Comparison of ENCODE assay signal across 1 cellular context in the genomic region with DNA sequence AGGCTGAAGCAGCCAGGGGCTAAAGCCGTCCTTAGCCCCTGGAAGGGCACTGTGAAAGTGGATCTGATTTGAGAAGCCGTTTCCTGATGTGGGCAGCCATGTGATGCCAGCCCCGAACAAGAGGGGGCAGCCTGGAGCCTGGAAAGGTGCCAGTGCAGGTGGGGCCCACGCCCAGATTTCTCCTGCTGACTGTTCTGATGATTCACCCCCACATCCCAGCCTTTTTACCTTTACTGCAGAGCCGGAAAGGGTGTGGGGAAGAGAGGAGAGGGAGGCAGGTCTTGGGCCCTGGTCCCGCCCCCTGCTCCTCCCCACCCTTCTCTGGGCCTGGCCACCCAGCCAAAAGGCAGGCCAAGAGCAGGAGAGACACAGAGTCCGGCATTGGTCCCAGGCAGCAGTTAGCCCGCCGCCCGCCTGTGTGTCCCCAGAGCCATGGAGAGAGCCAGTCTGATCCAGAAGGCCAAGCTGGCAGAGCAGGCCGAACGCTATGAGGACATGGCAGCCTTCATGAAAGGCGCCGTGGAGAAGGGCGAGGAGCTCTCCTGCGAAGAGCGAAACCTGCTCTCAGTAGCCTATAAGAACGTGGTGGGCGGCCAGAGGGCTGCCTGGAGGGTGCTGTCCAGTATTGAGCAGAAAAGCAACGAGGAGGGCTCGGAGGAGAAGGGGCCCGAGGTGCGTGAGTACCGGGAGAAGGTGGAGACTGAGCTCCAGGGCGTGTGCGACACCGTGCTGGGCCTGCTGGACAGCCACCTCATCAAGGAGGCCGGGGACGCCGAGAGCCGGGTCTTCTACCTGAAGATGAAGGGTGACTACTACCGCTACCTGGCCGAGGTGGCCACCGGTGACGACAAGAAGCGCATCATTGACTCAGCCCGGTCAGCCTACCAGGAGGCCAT.
TF ChIP-seq lines count a peak whose summit lies in the region.

A gene (plus strand): TSS at position 369 of the 896 bp plus-strand sequence. CDS start 64 bp downstream, at position 433.

TF ChIP-seq in K562, 482 proteins besides CTCF, POLR2A, EP300 and RAD21 (continues in another document):
- TF ChIP-seq, protein P1, sequence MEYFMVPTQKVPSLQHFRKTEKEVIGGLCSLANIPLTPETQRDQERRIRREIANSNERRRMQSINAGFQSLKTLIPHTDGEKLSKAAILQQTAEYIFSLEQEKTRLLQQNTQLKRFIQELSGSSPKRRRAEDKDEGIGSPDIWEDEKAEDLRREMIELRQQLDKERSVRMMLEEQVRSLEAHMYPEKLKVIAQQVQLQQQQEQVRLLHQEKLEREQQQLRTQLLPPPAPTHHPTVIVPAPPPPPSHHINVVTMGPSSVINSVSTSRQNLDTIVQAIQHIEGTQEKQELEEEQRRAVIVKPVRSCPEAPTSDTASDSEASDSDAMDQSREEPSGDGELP (CRISPR knock-in tag; IDR thresholded peaks at IDR 0.05; ENCODE audit: borderline replicate concordance), result peak; percentile 85
- peak; percentile 57; the same call in 1 of the 2 replicates for TF ChIP-seq EGR1 (conservative IDR thresholded peaks at IDR 0.05)
- TF ChIP-seq FOSL1 (tag; conservative IDR thresholded peaks at IDR 0.05), result peak; percentile 87
- TF ChIP-seq, protein P2, sequence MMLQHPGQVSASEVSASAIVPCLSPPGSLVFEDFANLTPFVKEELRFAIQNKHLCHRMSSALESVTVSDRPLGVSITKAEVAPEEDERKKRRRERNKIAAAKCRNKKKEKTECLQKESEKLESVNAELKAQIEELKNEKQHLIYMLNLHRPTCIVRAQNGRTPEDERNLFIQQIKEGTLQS (IDR thresholded peaks at IDR 0.05), result peak; percentile 78
- TF ChIP-seq, protein P2 (CRISPR knock-in tag; conservative IDR thresholded peaks at IDR 0.05), result no peak
- peak; percentile 61 for TF ChIP-seq RBFOX2 (IDR thresholded peaks at IDR 0.05; ENCODE audit: low read depth, low read length)
- peak; percentile 63 for TF ChIP-seq POLR2G (IDR thresholded peaks at IDR 0.05; ENCODE audit: low read depth, low read length)
- peak; percentile 61; the same call in 1 of the 2 replicates for TF ChIP-seq ZC3H4 (CRISPR knock-in tag; IDR thresholded peaks at IDR 0.05; ENCODE audit: borderline replicate concordance)
- TF ChIP-seq SMARCE1 (IDR thresholded peaks at IDR 0.05), result 0 out of 2 replicates have a peak, but pooled peaks have one; percentile 30
- TF ChIP-seq DPF2 (IDR thresholded peaks at IDR 0.05), result peak; percentile 67
- TF ChIP-seq SRSF3 (IDR thresholded peaks at IDR 0.05; ENCODE audit: insufficient read depth, low read length), result no peak
- peak; percentile 83 for TF ChIP-seq JUN (IDR thresholded peaks at IDR 0.05; ENCODE audit: borderline replicate concordance, low read depth, low read length)
- TF ChIP-seq JUN (CRISPR knock-in tag; IDR thresholded peaks at IDR 0.05; ENCODE audit: borderline replicate concordance), result no peak
- no peak for TF ChIP-seq TEAD2 (tag; IDR thresholded peaks at IDR 0.05)
- peak; percentile 32; the same call in 1 of the 2 replicates for TF ChIP-seq CBFA2T2 (conservative IDR thresholded peaks at IDR 0.05)
- TF ChIP-seq, protein P3, sequence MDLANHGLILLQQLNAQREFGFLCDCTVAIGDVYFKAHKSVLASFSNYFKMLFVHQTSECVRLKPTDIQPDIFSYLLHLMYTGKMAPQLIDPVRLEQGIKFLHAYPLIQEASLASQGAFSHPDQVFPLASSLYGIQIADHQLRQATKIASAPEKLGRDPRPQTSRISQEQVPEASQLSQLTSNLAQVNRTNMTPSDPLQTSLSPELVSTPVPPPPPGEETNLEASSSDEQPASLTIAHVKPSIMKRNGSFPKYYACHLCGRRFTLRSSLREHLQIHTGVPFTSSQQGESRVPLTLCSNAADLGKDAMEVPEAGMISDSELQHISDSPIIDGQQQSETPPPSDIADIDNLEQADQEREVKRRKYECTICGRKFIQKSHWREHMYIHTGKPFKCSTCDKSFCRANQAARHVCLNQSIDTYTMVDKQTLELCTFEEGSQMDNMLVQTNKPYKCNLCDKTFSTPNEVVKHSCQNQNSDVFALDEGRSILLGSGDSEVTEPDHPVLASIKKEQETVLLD (IDR thresholded peaks at IDR 0.05), result peak; percentile 42; the same call in 1 of the 2 replicates
- peak; percentile 99 for TF ChIP-seq NFIC (IDR thresholded peaks at IDR 0.05)
- TF ChIP-seq MYBL2 (IDR thresholded peaks at IDR 0.05; ENCODE audit: low read depth), result no peak
- TF ChIP-seq MYBL2 (CRISPR knock-in tag; IDR thresholded peaks at IDR 0.05; ENCODE audit: borderline replicate concordance), result no peak
- peak; percentile 94 for TF ChIP-seq CTBP1 (IDR thresholded peaks at IDR 0.05; ENCODE audit: borderline replicate concordance)
- TF ChIP-seq ZFX (CRISPR knock-in tag; IDR thresholded peaks at IDR 0.05), result peak; percentile 40
- TF ChIP-seq, protein P4, sequence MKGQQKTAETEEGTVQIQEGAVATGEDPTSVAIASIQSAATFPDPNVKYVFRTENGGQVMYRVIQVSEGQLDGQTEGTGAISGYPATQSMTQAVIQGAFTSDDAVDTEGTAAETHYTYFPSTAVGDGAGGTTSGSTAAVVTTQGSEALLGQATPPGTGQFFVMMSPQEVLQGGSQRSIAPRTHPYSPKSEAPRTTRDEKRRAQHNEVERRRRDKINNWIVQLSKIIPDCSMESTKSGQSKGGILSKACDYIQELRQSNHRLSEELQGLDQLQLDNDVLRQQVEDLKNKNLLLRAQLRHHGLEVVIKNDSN (CRISPR knock-in tag; IDR thresholded peaks at IDR 0.05), result 0 out of 2 replicates have a peak, but pooled peaks have one; percentile 45
- TF ChIP-seq, protein P5, sequence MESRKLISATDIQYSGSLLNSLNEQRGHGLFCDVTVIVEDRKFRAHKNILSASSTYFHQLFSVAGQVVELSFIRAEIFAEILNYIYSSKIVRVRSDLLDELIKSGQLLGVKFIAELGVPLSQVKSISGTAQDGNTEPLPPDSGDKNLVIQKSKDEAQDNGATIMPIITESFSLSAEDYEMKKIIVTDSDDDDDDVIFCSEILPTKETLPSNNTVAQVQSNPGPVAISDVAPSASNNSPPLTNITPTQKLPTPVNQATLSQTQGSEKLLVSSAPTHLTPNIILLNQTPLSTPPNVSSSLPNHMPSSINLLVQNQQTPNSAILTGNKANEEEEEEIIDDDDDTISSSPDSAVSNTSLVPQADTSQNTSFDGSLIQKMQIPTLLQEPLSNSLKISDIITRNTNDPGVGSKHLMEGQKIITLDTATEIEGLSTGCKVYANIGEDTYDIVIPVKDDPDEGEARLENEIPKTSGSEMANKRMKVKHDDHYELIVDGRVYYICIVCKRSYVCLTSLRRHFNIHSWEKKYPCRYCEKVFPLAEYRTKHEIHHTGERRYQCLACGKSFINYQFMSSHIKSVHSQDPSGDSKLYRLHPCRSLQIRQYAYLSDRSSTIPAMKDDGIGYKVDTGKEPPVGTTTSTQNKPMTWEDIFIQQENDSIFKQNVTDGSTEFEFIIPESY (CRISPR knock-in tag; IDR thresholded peaks at IDR 0.05), result peak; percentile 22; the same call in 1 of the 2 replicates
- TF ChIP-seq HDAC2 (IDR thresholded peaks at IDR 0.05), result peak; percentile 54; the same call in 1 of the 2 replicates
- peak; percentile 49; the same call in 1 of the 2 replicates for TF ChIP-seq CBFA2T3 (IDR thresholded peaks at IDR 0.05)
- TF ChIP-seq RCOR1 (IDR thresholded peaks at IDR 0.05; ENCODE audit: borderline replicate concordance in 1 of 2, low read depth in 2 of 2, low read length in 2 of 2), result peak in 1 of 2 experiments; percentile 94; a peak in 3 of 4 replicates
- 0 out of 2 replicates have a peak, but pooled peaks have one; percentile 24 for TF ChIP-seq LCOR (CRISPR knock-in tag; IDR thresholded peaks at IDR 0.05)
- no peak for TF ChIP-seq ATF1 (CRISPR knock-in tag; IDR thresholded peaks at IDR 0.05)
- no peak for TF ChIP-seq ATF1 (tag; IDR thresholded peaks at IDR 0.05)
- peak; percentile 21; the same call in 1 of the 2 replicates for TF ChIP-seq GABPB1 (CRISPR knock-in tag; IDR thresholded peaks at IDR 0.05)
- peak; percentile 67; the same call in 1 of the 2 replicates for TF ChIP-seq POLR2AphosphoS5 (IDR thresholded peaks at IDR 0.05; ENCODE audit: control insufficient read depth, insufficient read depth, low read depth, low read length)
- TF ChIP-seq MED1 (CRISPR knock-in tag; IDR thresholded peaks at IDR 0.05; ENCODE audit: borderline replicate concordance), result 0 out of 2 replicates have a peak, but pooled peaks have one; percentile 37
- peak; percentile 75 to 80; a peak in 3 of 4 replicates for TF ChIP-seq KDM1A (IDR thresholded peaks at IDR 0.05)
- TF ChIP-seq FOXA3 (CRISPR knock-in tag; conservative IDR thresholded peaks at IDR 0.05 in 1 of 2, IDR thresholded peaks at IDR 0.05 in 1 of 2), result 0 out of 4 replicates have a peak, but pooled peaks of 1 of the 2 experiments have one; percentile 46
- TF ChIP-seq SMAD1 (IDR thresholded peaks at IDR 0.05; ENCODE audit: low read depth, low read length, partially characterized antibody), result peak; percentile 79
- TF ChIP-seq YY1 (IDR thresholded peaks at IDR 0.05; ENCODE audit: borderline replicate concordance in 1 of 3, control insufficient read depth in 1 of 3, extremely low read depth in 1 of 3, insufficient read depth in 3 of 3, insufficient read length in 1 of 3, insufficient replicate concordance in 2 of 3, low read depth in 1 of 3, low read length in 2 of 3), result peak in 1 of 3 experiments; percentile 32
- 0 out of 2 replicates have a peak, but pooled peaks have one; percentile 7 for TF ChIP-seq BHLHE40 (IDR thresholded peaks at IDR 0.05; ENCODE audit: low read length)
- TF ChIP-seq, protein P6, sequence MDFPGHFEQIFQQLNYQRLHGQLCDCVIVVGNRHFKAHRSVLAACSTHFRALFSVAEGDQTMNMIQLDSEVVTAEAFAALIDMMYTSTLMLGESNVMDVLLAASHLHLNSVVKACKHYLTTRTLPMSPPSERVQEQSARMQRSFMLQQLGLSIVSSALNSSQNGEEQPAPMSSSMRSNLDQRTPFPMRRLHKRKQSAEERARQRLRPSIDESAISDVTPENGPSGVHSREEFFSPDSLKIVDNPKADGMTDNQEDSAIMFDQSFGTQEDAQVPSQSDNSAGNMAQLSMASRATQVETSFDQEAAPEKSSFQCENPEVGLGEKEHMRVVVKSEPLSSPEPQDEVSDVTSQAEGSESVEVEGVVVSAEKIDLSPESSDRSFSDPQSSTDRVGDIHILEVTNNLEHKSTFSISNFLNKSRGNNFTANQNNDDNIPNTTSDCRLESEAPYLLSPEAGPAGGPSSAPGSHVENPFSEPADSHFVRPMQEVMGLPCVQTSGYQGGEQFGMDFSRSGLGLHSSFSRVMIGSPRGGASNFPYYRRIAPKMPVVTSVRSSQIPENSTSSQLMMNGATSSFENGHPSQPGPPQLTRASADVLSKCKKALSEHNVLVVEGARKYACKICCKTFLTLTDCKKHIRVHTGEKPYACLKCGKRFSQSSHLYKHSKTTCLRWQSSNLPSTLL (IDR thresholded peaks at IDR 0.05), result no peak
- TF ChIP-seq DACH1 (IDR thresholded peaks at IDR 0.05; ENCODE audit: partially characterized antibody), result peak; percentile 9
- TF ChIP-seq, protein P7, sequence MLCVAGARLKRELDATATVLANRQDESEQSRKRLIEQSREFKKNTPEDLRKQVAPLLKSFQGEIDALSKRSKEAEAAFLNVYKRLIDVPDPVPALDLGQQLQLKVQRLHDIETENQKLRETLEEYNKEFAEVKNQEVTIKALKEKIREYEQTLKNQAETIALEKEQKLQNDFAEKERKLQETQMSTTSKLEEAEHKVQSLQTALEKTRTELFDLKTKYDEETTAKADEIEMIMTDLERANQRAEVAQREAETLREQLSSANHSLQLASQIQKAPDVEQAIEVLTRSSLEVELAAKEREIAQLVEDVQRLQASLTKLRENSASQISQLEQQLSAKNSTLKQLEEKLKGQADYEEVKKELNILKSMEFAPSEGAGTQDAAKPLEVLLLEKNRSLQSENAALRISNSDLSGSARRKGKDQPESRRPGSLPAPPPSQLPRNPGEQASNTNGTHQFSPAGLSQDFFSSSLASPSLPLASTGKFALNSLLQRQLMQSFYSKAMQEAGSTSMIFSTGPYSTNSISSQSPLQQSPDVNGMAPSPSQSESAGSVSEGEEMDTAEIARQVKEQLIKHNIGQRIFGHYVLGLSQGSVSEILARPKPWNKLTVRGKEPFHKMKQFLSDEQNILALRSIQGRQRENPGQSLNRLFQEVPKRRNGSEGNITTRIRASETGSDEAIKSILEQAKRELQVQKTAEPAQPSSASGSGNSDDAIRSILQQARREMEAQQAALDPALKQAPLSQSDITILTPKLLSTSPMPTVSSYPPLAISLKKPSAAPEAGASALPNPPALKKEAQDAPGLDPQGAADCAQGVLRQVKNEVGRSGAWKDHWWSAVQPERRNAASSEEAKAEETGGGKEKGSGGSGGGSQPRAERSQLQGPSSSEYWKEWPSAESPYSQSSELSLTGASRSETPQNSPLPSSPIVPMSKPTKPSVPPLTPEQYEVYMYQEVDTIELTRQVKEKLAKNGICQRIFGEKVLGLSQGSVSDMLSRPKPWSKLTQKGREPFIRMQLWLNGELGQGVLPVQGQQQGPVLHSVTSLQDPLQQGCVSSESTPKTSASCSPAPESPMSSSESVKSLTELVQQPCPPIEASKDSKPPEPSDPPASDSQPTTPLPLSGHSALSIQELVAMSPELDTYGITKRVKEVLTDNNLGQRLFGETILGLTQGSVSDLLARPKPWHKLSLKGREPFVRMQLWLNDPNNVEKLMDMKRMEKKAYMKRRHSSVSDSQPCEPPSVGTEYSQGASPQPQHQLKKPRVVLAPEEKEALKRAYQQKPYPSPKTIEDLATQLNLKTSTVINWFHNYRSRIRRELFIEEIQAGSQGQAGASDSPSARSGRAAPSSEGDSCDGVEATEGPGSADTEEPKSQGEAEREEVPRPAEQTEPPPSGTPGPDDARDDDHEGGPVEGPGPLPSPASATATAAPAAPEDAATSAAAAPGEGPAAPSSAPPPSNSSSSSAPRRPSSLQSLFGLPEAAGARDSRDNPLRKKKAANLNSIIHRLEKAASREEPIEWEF (CRISPR knock-in tag; IDR thresholded peaks at IDR 0.05), result no peak
- no peak for TF ChIP-seq ZNF75A (CRISPR knock-in tag; IDR thresholded peaks at IDR 0.05)
- TF ChIP-seq SP1 (CRISPR knock-in tag; IDR thresholded peaks at IDR 0.05), result 0 out of 2 replicates have a peak, but pooled peaks have one; percentile 37
- 0 out of 2 replicates have a peak, but pooled peaks have one; percentile 21 for TF ChIP-seq RAD51 (IDR thresholded peaks at IDR 0.05; ENCODE audit: borderline replicate concordance, low read depth)
- peak; percentile 37; the same call in 1 of the 2 replicates for TF ChIP-seq SMARCA4 (IDR thresholded peaks at IDR 0.05)
- TF ChIP-seq ARID1B (IDR thresholded peaks at IDR 0.05), result peak; percentile 62
- TF ChIP-seq XRCC5 (IDR thresholded peaks at IDR 0.05; ENCODE audit: low read depth, low read length), result peak; percentile 74; the same call in 1 of the 2 replicates
- TF ChIP-seq, protein P8, sequence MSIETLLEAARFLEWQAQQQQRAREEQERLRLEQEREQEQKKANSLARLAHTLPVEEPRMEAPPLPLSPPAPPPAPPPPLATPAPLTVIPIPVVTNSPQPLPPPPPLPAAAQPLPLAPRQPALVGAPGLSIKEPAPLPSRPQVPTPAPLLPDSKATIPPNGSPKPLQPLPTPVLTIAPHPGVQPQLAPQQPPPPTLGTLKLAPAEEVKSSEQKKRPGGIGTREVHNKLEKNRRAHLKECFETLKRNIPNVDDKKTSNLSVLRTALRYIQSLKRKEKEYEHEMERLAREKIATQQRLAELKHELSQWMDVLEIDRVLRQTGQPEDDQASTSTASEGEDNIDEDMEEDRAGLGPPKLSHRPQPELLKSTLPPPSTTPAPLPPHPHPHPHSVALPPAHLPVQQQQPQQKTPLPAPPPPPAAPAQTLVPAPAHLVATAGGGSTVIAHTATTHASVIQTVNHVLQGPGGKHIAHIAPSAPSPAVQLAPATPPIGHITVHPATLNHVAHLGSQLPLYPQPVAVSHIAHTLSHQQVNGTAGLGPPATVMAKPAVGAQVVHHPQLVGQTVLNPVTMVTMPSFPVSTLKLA (conservative IDR thresholded peaks at IDR 0.05), result peak in 1 of 2 experiments; percentile 60; a peak in 1 of 4 replicates
